Comparison of ENCODE assay signal across 1 cellular context in the genomic region with DNA sequence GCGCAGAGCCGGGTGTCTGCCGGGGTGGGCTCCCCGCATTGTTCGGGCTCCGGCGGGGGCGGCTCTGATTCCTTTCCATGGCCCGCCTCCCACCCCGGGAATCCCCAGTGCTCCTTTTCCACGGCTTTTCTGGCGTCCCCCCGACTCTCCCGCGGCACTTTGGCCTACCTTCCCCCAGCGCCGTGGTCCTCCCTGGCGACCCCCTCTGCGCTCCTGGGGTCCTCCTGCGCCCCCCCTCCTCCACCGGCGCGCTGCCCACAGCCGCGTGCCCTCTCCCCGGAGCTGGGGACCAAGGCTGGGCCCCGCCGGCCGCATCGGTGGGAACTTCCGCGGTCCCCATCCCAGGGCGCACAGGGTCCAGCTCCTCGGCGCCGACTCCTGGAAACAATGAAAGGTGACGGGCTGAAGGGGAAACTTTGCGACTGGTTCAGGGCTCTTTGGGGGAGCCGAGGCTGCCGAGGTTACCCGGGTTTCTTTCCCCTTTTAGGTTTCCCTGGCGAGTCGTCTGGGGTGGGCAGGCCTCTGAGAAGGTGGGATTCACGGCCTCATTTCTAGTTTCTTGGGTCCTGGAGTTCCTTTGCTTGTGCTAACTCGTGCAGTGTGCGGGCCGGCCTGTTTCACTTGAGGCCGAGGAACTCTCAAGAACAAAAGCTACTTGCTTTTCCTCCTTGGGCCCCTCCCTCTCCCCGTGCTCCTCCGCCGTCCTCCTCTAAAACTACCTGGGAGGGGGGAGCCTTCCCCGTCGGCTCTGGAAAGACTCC.
A peak's percentile ranks its signal among the peaks of the same experiment; 100 is the strongest.
TF ChIP-seq lines count a peak whose summit lies in the region.

No MANE protein-coding gene starts in this region.

TF ChIP-seq in K562, 482 proteins besides CTCF, POLR2A, EP300 and RAD21 (continued from another document and continues in another):
- TF ChIP-seq KDM1A (IDR thresholded peaks at IDR 0.05) (no peak), BRCA1 (IDR thresholded peaks at IDR 0.05) (no peak), BRCA1 (CRISPR knock-in tag; IDR thresholded peaks at IDR 0.05) (no peak), MTA2 (IDR thresholded peaks at IDR 0.05; ENCODE audit: low read depth) (no peak), ZNF830 (CRISPR knock-in tag; IDR thresholded peaks at IDR 0.05) (peak; percentile 83; the same call in 1 of the 2 replicates), XRCC3 (IDR thresholded peaks at IDR 0.05) (no peak), ZNF224 (CRISPR knock-in tag; IDR thresholded peaks at IDR 0.05) (no peak), TAF15 (IDR thresholded peaks at IDR 0.05; ENCODE audit: low read depth, low read length) (no peak), TEAD4 (IDR thresholded peaks at IDR 0.05; ENCODE audit: low read length) (no peak), TEAD4 (CRISPR knock-in tag; IDR thresholded peaks at IDR 0.05; ENCODE audit: borderline replicate concordance) (no peak), FOSL1 (tag; conservative IDR thresholded peaks at IDR 0.05) (no peak), NFE2 (IDR thresholded peaks at IDR 0.05; ENCODE audit: low read depth) (no peak), KLF6 (CRISPR knock-in tag; IDR thresholded peaks at IDR 0.05; ENCODE audit: borderline replicate concordance) (no peak), ZNF217 (CRISPR knock-in tag; IDR thresholded peaks at IDR 0.05) (no peak), FOXJ2 (tag; IDR thresholded peaks at IDR 0.05) (no peak), PCBP2 (IDR thresholded peaks at IDR 0.05; ENCODE audit: low read depth, low read length, poor library complexity, severe bottlenecking) (no peak), ZNF121 (CRISPR knock-in tag; conservative IDR thresholded peaks at IDR 0.05) (no peak), NUFIP1 (IDR thresholded peaks at IDR 0.05; ENCODE audit: partially characterized antibody) (no peak), FOXA3 (CRISPR knock-in tag; conservative IDR thresholded peaks at IDR 0.05 in 1 of 2, IDR thresholded peaks at IDR 0.05 in 1 of 2) (0 out of 4 replicates have a peak, but pooled peaks of 1 of the 2 experiments have one; percentile 30), CXXC5 (CRISPR knock-in tag; IDR thresholded peaks at IDR 0.05) (peak; percentile 25; the same call in 1 of the 2 replicates), RBBP5 (IDR thresholded peaks at IDR 0.05; ENCODE audit: borderline replicate concordance, insufficient read depth, low read length, poor library complexity, severe bottlenecking) (peak; percentile 75), JUND (IDR thresholded peaks at IDR 0.05; ENCODE audit: borderline replicate concordance, low read depth, low read length) (0 out of 2 replicates have a peak, but pooled peaks have one; percentile 4), JUND (tag; IDR thresholded peaks at IDR 0.05; ENCODE audit: borderline replicate concordance, low read depth, low read length) (no peak), CBX3 (IDR thresholded peaks at IDR 0.05; ENCODE audit: borderline replicate concordance in 1 of 2, low read length in 2 of 2) (no peak), ZNF717 (CRISPR knock-in tag; IDR thresholded peaks at IDR 0.05) (no peak), HDGF (IDR thresholded peaks at IDR 0.05) (no peak)
- TF ChIP-seq, protein P1, sequence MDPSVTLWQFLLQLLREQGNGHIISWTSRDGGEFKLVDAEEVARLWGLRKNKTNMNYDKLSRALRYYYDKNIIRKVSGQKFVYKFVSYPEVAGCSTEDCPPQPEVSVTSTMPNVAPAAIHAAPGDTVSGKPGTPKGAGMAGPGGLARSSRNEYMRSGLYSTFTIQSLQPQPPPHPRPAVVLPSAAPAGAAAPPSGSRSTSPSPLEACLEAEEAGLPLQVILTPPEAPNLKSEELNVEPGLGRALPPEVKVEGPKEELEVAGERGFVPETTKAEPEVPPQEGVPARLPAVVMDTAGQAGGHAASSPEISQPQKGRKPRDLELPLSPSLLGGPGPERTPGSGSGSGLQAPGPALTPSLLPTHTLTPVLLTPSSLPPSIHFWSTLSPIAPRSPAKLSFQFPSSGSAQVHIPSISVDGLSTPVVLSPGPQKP (CRISPR knock-in tag; IDR thresholded peaks at IDR 0.05): no peak
- TF ChIP-seq, protein P2, sequence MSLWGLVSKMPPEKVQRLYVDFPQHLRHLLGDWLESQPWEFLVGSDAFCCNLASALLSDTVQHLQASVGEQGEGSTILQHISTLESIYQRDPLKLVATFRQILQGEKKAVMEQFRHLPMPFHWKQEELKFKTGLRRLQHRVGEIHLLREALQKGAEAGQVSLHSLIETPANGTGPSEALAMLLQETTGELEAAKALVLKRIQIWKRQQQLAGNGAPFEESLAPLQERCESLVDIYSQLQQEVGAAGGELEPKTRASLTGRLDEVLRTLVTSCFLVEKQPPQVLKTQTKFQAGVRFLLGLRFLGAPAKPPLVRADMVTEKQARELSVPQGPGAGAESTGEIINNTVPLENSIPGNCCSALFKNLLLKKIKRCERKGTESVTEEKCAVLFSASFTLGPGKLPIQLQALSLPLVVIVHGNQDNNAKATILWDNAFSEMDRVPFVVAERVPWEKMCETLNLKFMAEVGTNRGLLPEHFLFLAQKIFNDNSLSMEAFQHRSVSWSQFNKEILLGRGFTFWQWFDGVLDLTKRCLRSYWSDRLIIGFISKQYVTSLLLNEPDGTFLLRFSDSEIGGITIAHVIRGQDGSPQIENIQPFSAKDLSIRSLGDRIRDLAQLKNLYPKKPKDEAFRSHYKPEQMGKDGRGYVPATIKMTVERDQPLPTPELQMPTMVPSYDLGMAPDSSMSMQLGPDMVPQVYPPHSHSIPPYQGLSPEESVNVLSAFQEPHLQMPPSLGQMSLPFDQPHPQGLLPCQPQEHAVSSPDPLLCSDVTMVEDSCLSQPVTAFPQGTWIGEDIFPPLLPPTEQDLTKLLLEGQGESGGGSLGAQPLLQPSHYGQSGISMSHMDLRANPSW (CRISPR knock-in tag; IDR thresholded peaks at IDR 0.05): no peak; the same call in 1 of the 2 replicates
- TF ChIP-seq, protein P3, sequence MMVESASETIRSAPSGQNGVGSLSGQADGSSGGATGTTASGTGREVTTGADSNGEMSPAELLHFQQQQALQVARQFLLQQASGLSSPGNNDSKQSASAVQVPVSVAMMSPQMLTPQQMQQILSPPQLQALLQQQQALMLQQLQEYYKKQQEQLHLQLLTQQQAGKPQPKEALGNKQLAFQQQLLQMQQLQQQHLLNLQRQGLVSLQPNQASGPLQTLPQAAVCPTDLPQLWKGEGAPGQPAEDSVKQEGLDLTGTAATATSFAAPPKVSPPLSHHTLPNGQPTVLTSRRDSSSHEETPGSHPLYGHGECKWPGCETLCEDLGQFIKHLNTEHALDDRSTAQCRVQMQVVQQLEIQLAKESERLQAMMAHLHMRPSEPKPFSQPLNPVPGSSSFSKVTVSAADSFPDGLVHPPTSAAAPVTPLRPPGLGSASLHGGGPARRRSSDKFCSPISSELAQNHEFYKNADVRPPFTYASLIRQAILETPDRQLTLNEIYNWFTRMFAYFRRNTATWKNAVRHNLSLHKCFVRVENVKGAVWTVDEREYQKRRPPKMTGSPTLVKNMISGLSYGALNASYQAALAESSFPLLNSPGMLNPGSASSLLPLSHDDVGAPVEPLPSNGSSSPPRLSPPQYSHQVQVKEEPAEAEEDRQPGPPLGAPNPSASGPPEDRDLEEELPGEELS (CRISPR knock-in tag; IDR thresholded peaks at IDR 0.05; ENCODE audit: borderline replicate concordance): no peak; the same call in 1 of the 2 replicates
- TF ChIP-seq, protein P4, sequence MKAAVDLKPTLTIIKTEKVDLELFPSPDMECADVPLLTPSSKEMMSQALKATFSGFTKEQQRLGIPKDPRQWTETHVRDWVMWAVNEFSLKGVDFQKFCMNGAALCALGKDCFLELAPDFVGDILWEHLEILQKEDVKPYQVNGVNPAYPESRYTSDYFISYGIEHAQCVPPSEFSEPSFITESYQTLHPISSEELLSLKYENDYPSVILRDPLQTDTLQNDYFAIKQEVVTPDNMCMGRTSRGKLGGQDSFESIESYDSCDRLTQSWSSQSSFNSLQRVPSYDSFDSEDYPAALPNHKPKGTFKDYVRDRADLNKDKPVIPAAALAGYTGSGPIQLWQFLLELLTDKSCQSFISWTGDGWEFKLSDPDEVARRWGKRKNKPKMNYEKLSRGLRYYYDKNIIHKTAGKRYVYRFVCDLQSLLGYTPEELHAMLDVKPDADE (conservative IDR thresholded peaks at IDR 0.05; ENCODE audit: control insufficient read depth, low read depth, low read length): no peak
- TF ChIP-seq, protein P5, sequence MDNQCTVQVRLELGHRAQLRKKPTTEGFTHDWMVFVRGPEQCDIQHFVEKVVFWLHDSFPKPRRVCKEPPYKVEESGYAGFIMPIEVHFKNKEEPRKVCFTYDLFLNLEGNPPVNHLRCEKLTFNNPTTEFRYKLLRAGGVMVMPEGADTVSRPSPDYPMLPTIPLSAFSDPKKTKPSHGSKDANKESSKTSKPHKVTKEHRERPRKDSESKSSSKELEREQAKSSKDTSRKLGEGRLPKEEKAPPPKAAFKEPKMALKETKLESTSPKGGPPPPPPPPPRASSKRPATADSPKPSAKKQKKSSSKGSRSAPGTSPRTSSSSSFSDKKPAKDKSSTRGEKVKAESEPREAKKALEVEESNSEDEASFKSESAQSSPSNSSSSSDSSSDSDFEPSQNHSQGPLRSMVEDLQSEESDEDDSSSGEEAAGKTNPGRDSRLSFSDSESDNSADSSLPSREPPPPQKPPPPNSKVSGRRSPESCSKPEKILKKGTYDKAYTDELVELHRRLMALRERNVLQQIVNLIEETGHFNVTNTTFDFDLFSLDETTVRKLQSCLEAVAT (IDR thresholded peaks at IDR 0.05): no peak
- TF ChIP-seq, protein P6, sequence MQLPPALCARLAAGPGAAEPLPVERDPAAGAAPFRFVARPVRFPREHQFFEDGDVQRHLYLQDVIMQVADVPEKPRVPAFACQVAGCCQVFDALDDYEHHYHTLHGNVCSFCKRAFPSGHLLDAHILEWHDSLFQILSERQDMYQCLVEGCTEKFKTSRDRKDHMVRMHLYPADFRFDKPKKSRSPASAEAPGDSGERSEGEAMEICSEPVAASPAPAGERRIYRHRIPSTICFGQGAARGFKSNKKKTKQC (CRISPR knock-in tag; IDR thresholded peaks at IDR 0.05): 0 out of 2 replicates have a peak, but pooled peaks have one; percentile 51
- TF ChIP-seq, protein P7, sequence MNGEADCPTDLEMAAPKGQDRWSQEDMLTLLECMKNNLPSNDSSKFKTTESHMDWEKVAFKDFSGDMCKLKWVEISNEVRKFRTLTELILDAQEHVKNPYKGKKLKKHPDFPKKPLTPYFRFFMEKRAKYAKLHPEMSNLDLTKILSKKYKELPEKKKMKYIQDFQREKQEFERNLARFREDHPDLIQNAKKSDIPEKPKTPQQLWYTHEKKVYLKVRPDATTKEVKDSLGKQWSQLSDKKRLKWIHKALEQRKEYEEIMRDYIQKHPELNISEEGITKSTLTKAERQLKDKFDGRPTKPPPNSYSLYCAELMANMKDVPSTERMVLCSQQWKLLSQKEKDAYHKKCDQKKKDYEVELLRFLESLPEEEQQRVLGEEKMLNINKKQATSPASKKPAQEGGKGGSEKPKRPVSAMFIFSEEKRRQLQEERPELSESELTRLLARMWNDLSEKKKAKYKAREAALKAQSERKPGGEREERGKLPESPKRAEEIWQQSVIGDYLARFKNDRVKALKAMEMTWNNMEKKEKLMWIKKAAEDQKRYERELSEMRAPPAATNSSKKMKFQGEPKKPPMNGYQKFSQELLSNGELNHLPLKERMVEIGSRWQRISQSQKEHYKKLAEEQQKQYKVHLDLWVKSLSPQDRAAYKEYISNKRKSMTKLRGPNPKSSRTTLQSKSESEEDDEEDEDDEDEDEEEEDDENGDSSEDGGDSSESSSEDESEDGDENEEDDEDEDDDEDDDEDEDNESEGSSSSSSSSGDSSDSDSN (IDR thresholded peaks at IDR 0.05; ENCODE audit: borderline replicate concordance in 1 of 2, low read depth in 2 of 2, low read length in 2 of 2): peak; percentile 57 to 78; a peak in 3 of 4 replicates
- TF ChIP-seq, protein P8, sequence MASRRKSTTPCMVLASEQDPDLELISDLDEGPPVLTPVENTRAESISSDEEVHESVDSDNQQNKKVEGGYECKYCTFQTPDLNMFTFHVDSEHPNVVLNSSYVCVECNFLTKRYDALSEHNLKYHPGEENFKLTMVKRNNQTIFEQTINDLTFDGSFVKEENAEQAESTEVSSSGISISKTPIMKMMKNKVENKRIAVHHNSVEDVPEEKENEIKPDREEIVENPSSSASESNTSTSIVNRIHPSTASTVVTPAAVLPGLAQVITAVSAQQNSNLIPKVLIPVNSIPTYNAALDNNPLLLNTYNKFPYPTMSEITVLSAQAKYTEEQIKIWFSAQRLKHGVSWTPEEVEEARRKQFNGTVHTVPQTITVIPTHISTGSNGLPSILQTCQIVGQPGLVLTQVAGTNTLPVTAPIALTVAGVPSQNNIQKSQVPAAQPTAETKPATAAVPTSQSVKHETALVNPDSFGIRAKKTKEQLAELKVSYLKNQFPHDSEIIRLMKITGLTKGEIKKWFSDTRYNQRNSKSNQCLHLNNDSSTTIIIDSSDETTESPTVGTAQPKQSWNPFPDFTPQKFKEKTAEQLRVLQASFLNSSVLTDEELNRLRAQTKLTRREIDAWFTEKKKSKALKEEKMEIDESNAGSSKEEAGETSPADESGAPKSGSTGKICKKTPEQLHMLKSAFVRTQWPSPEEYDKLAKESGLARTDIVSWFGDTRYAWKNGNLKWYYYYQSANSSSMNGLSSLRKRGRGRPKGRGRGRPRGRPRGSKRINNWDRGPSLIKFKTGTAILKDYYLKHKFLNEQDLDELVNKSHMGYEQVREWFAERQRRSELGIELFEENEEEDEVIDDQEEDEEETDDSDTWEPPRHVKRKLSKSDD (conservative IDR thresholded peaks at IDR 0.05; ENCODE audit: low read length): no peak
- TF ChIP-seq, protein P9, sequence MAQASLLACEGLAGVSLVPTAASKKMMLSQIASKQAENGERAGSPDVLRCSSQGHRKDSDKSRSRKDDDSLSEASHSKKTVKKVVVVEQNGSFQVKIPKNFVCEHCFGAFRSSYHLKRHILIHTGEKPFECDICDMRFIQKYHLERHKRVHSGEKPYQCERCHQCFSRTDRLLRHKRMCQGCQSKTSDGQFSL (CRISPR knock-in tag; IDR thresholded peaks at IDR 0.05): peak; percentile 42; the same call in 1 of the 2 replicates
- TF ChIP-seq, protein P9 (tag; IDR thresholded peaks at IDR 0.05): peak in 1 of 2 experiments; percentile 51; a peak in 1 of 4 replicates
- TF ChIP-seq, protein P10, sequence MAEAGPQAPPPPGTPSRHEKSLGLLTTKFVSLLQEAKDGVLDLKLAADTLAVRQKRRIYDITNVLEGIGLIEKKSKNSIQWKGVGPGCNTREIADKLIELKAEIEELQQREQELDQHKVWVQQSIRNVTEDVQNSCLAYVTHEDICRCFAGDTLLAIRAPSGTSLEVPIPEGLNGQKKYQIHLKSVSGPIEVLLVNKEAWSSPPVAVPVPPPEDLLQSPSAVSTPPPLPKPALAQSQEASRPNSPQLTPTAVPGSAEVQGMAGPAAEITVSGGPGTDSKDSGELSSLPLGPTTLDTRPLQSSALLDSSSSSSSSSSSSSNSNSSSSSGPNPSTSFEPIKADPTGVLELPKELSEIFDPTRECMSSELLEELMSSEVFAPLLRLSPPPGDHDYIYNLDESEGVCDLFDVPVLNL (CRISPR knock-in tag; IDR thresholded peaks at IDR 0.05; ENCODE audit: low read depth): no peak
- TF ChIP-seq, protein P11, sequence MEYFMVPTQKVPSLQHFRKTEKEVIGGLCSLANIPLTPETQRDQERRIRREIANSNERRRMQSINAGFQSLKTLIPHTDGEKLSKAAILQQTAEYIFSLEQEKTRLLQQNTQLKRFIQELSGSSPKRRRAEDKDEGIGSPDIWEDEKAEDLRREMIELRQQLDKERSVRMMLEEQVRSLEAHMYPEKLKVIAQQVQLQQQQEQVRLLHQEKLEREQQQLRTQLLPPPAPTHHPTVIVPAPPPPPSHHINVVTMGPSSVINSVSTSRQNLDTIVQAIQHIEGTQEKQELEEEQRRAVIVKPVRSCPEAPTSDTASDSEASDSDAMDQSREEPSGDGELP (CRISPR knock-in tag; IDR thresholded peaks at IDR 0.05; ENCODE audit: borderline replicate concordance): no peak
